In the genomic region with DNA sequence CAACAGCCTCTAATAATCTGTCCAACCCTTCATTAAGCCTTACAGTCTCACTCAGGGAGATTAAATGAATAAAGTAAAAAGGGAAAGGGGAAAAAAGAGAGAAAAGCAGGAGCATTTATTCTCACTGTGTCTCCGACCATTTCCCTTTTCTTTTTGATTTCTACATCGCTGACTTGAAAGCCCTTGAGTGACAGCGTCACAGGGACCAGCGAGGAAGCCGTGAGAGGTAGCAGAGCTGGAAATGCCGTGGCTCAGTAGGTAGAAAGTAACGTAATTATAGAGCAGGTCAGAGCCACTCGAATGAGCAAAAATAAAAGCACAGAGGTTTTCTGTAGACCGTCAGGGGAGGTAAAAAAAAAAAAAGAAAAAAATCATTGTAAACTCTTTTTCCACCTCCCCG, we compare ENCODE assay signal across 21 cellular contexts.
"Had no signal": no experiment of that assay in that cellular context is flagged by ENCODE, and none has a peak within 500 bp of the region (broad histone marks: within the 10 kb centered on the region; RNA-seq: fewer than 3 reads in every experiment).

No MANE protein-coding gene starts in this region.

- H3K36me3 Mint-ChIP-seq: activated naive CD8-positive, alpha-beta T cell treated with anti-CD3 and anti-CD28 coated beads, Interleukin-2, amount 10 ng/mL, durations not matched to agents 7 days and 5 days; natural killer cell; stimulated activated memory B cell treated with anti-CD40 and anti-IgM and Interleukin-4, amounts not matched to agents 10 μg/mL and 1 μg/mL and 100 μg/mL, for 72 hours had no signal

- DNase-seq: activated CD4-positive, alpha-beta T cell treated with anti-CD3 and anti-CD28 coated beads, Interleukin-2, amount 10 ng/mL, durations not matched to agents 7 days and 5 days; activated CD8-positive, alpha-beta T cell treated with anti-CD3 and anti-CD28 coated beads, Interleukin-2, amount 10 ng/mL, durations not matched to agents 7 days and 5 days; activated naive CD4-positive, alpha-beta T cell treated with Interleukin-2 at 50 U/mL for 16 hours; activated naive CD8-positive, alpha-beta T cell treated with anti-CD3 and anti-CD28 coated beads, Interleukin-2, amount 10 ng/mL, durations not matched to agents 7 days and 5 days; activated T-cell treated with anti-CD3 and anti-CD28 coated beads, Interleukin-2, amount 50 U/mL, for 24 hours; amygdala; caudate nucleus; dorsolateral prefrontal cortex; left cardiac atrium; lower lobe of right lung; natural killer cell; occipital lobe; posterior cingulate gyrus; spleen; stimulated activated CD4-positive, alpha-beta T cell treated with anti-CD3 and anti-CD28 coated beads, Interleukin-4, amount 100 ng/mL, for 4 hours; T1000; testis; upper lobe of right lung had no signal

- H3K27ac Mint-ChIP-seq: activated CD4-positive, alpha-beta T cell treated with anti-CD3 and anti-CD28 coated beads, Interleukin-2, amount 10 ng/mL, durations not matched to agents 7 days and 5 days; activated CD8-positive, alpha-beta T cell treated with anti-CD3 and anti-CD28 coated beads, Interleukin-2, amount 10 ng/mL, durations not matched to agents 7 days and 5 days; activated T-cell treated with anti-CD3 and anti-CD28 coated beads, Interleukin-2, amount 50 U/mL, for 24 hours; activated T-helper 2 cell treated with anti-CD3 and anti-CD28 coated beads, Interferon-gamma antibody, Interleukin-2, Interleukin-4, amounts not matched to agents 10 μg/mL and 5 μg/mL and 100 μg/mL, durations not matched to agents 14 hours and 24 hours and 36 hours; natural killer cell; stimulated activated memory B cell treated with anti-CD40 and anti-IgM and Interleukin-4, amounts not matched to agents 10 μg/mL and 1 μg/mL and 100 μg/mL, for 72 hours had no signal

- H3K4me1 Mint-ChIP-seq: activated CD4-positive, alpha-beta T cell treated with anti-CD3 and anti-CD28 coated beads, Interleukin-2, amount 10 ng/mL, durations not matched to agents 7 days and 5 days; activated naive CD8-positive, alpha-beta T cell treated with anti-CD3 and anti-CD28 coated beads, Interleukin-2, amount 10 ng/mL, durations not matched to agents 7 days and 5 days; natural killer cell; stimulated activated memory B cell treated with anti-CD40 and anti-IgM and Interleukin-4, amounts not matched to agents 10 μg/mL and 1 μg/mL and 100 μg/mL, for 72 hours had no signal

- H3K27me3 Mint-ChIP-seq: activated CD4-positive, alpha-beta T cell treated with anti-CD3 and anti-CD28 coated beads, Interleukin-2, amount 10 ng/mL, durations not matched to agents 7 days and 5 days; activated naive CD8-positive, alpha-beta T cell treated with anti-CD3 and anti-CD28 coated beads, Interleukin-2, amount 10 ng/mL, durations not matched to agents 7 days and 5 days had no signal

- ATAC-seq: activated CD4-positive, CD25-positive, alpha-beta regulatory T cell treated with anti-CD3 and anti-CD28 coated beads, Interleukin-2, amount 50 U/mL, for 24 hours; activated CD8-positive, alpha-beta T cell treated with anti-CD3 and anti-CD28 coated beads, Interleukin-2, amount 10 ng/mL, durations not matched to agents 7 days and 5 days; left cardiac atrium; lower lobe of right lung; natural killer cell; stimulated activated memory B cell treated with anti-CD40 and anti-IgM and Interleukin-4, amounts not matched to agents 10 μg/mL and 1 μg/mL and 100 μg/mL, for 72 hours; upper lobe of right lung had no signal

- H3K4me3 Mint-ChIP-seq: activated CD4-positive, alpha-beta T cell treated with anti-CD3 and anti-CD28 coated beads, Interleukin-2, amount 10 ng/mL, durations not matched to agents 7 days and 5 days; activated CD8-positive, alpha-beta T cell treated with anti-CD3 and anti-CD28 coated beads, Interleukin-2, amount 10 ng/mL, durations not matched to agents 7 days and 5 days; activated naive CD8-positive, alpha-beta T cell treated with anti-CD3 and anti-CD28 coated beads, Interleukin-2, amount 10 ng/mL, durations not matched to agents 7 days and 5 days; activated T-cell treated with anti-CD3 and anti-CD28 coated beads, Interleukin-2, amount 50 U/mL, for 24 hours; natural killer cell; stimulated activated memory B cell treated with anti-CD40 and anti-IgM and Interleukin-4, amounts not matched to agents 10 μg/mL and 1 μg/mL and 100 μg/mL, for 72 hours had no signal

- H3K9me3 Mint-ChIP-seq: natural killer cell had no signal
